Comparison of ENCODE assay signal across 21 cellular contexts in genomic region chr12:78101181-78101876, GRCh38.
DNase-seq lines count a peak whose midpoint lies in the region; ATAC-seq, FAIRE-seq and TF ChIP-seq lines count a peak whose summit lies in the region.
"Had no signal": no experiment of that assay in that cellular context is flagged by ENCODE, and none has a peak within 500 bp of the region (broad histone marks: within the 10 kb centered on the region; RNA-seq: fewer than 3 reads in every experiment).

No MANE protein-coding gene starts in this region.

- no peak overlapping the region for H3K9ac ChIP-seq in IMR-90 (ENCODE audit: low read depth, low read length)
- H3K9ac ChIP-seq: KMS-11 had no signal

- POLR2A ChIA-PET in IMR-90 (lab: Charles Lee; ENCODE audit: unreplicated experiment), result no interaction called here

- peak overlapping the region; percentile 23; the same call in 1 of the 2 replicates for H3K4me2 ChIP-seq in IMR-90 (ENCODE audit: low read depth, low read length)
- H3K4me2 ChIP-seq: KMS-11 had no signal

- no peaks in the 10 kb centered on the region for H3K36me3 Mint-ChIP-seq in activated T-cell treated with anti-CD3 and anti-CD28 coated beads, Interleukin-2, amount 50 U/mL, for 24 hours (ENCODE audit: low read depth)
- H3K36me3 Mint-ChIP-seq: activated naive CD8-positive, alpha-beta T cell; stimulated activated naive B cell treated with anti-CD40 and anti-IgM and Interleukin-4, amounts not matched to agents 10 μg/mL and 1 μg/mL and 100 μg/mL, for 72 hours had no signal

- H3K4me1 Mint-ChIP-seq in activated T-cell treated with anti-CD3 and anti-CD28 coated beads, Interleukin-2, amount 50 U/mL, for 24 hours (ENCODE audit: low read depth), result no peaks in the 10 kb centered on the region
- H3K4me1 Mint-ChIP-seq: activated CD4-positive, alpha-beta T cell treated with anti-CD3 and anti-CD28 coated beads, Interleukin-2, amount 10 ng/mL, durations not matched to agents 7 days and 5 days; stimulated activated naive B cell treated with anti-CD40 and anti-IgM and Interleukin-4, amounts not matched to agents 10 μg/mL and 1 μg/mL and 100 μg/mL, for 72 hours had no signal

- H4K20me1 ChIP-seq in IMR-90 (ENCODE audit: insufficient read depth, low read length), result no peaks in the 10 kb centered on the region

- TF ChIP-seq POLR2A in IMR-90 (IDR thresholded peaks at IDR 0.05; ENCODE audit: low read depth, low read length), result no peak
- no peak for TF ChIP-seq POLR2A in esophagus squamous epithelium (IDR thresholded peaks at IDR 0.05)

- dilution Hi-C loops in IMR-90 (cut with HindIII; ENCODE audit: low sequenced_read_pairs, unreplicated experiment), result no loop called here

- intact Hi-C loops in IMR-90 (cut with micrococcal nuclease), result no loop called here
- intact Hi-C loops in esophagus squamous epithelium (cut with DNase I), result no loop called here

- H3K4me3 ChIP-seq in IMR-90 (ENCODE audit: insufficient read depth, low read depth, low read length) (no peak overlapping the region), esophagus squamous epithelium (no peak overlapping the region)
- H3K4me3 ChIP-seq: gastrocnemius medialis, lower lobe of right lung, SK-N-MC had no signal

- H2BK15ac ChIP-seq in IMR-90 (ENCODE audit: low read depth, low read length), result no peak overlapping the region

- H3K9me3 ChIP-seq in IMR-90 (ENCODE audit: control insufficient read depth, insufficient read depth, low read length) (no peaks in the 10 kb centered on the region), esophagus squamous epithelium (peaks cover 0 to 5% (median 0%) of the 10 kb centered on the region in 3 donors)
- H3K9me3 ChIP-seq: gastrocnemius medialis, lower lobe of right lung had no signal

- H4K5ac ChIP-seq in IMR-90 (ENCODE audit: low read depth, low read length), result no peak overlapping the region

- FAIRE-seq in islet of Langerhans (lab: Jason Lieb, UNC), result peak; percentile 99
- FAIRE-seq: small intestine had no signal

- peaks cover 4% of the 10 kb centered on the region for H3K4me1 ChIP-seq in IMR-90 (ENCODE audit: control insufficient read depth, insufficient read depth, low read length)
- no peaks in the 10 kb centered on the region for H3K4me1 ChIP-seq in esophagus squamous epithelium
- H3K4me1 ChIP-seq: gastrocnemius medialis, lower lobe of right lung had no signal

- no peak overlapping the region for H4K91ac ChIP-seq in IMR-90 (ENCODE audit: insufficient read depth, low read depth, low read length)

- in situ Hi-C loops in IMR-90 (cut with MboI; ENCODE audit: low sequenced_read_pairs), result no loop called here

- H3K9me3 Mint-ChIP-seq in activated T-cell treated with anti-CD3 and anti-CD28 coated beads, Interleukin-2, amount 50 U/mL, for 24 hours, result peaks cover 2% of the 10 kb centered on the region

- H3K36me3 ChIP-seq in IMR-90 (ENCODE audit: control insufficient read depth, insufficient read depth, low read length), result no peaks in the 10 kb centered on the region
- no peaks in the 10 kb centered on the region for H3K36me3 ChIP-seq in esophagus squamous epithelium
- H3K36me3 ChIP-seq: gastrocnemius medialis, lower lobe of right lung had no signal

- no peak overlapping the region for H2AK5ac ChIP-seq in IMR-90 (ENCODE audit: low read depth, low read length)

- H3K27me3 Mint-ChIP-seq in activated T-cell treated with anti-CD3 and anti-CD28 coated beads, Interleukin-2, amount 50 U/mL, for 24 hours, result no peaks in the 10 kb centered on the region
- H3K27me3 Mint-ChIP-seq: activated CD4-positive, alpha-beta T cell treated with anti-CD3 and anti-CD28 coated beads, Interleukin-2, amount 10 ng/mL, durations not matched to agents 7 days and 5 days; activated naive CD8-positive, alpha-beta T cell; stimulated activated naive B cell treated with anti-CD40 and anti-IgM and Interleukin-4, amounts not matched to agents 10 μg/mL and 1 μg/mL and 100 μg/mL, for 72 hours had no signal

- H2BK5ac ChIP-seq in IMR-90 (ENCODE audit: low read depth, low read length, poor library complexity, severe bottlenecking), result no peak overlapping the region

- TF ChIP-seq CTCF in IMR-90 (conservative IDR thresholded peaks at IDR 0.05; ENCODE audit: low read depth, low read length) (no peak), esophagus squamous epithelium (IDR thresholded peaks at IDR 0.05) (no peak)

- H3K14ac ChIP-seq in IMR-90 (replicated peaks; ENCODE audit: low read depth, low read length), result no peak overlapping the region

- no peak overlapping the region for H4K8ac ChIP-seq in IMR-90 (ENCODE audit: low read depth in 2 of 2, low read length in 2 of 2)

- CTCF ChIA-PET in IMR-90 (lab: Yijun Ruan, JAX), result interaction anchor here (0.5 to 0.6 kb wide), 2 partner anchors 17 to 481 kb away, joined by 3 read pairs; no protein-coding TSS in a partner anchor

- H2BK120ac ChIP-seq in IMR-90 (ENCODE audit: low read depth, low read length), result no peak overlapping the region

- H3K18ac ChIP-seq in IMR-90 (ENCODE audit: low read depth, low read length), result no peak overlapping the region

- no peak overlapping the region for H2AK9ac ChIP-seq in IMR-90 (replicated peaks; ENCODE audit: low read depth, low read length, poor library complexity)

- no peak overlapping the region for H3K56ac ChIP-seq in IMR-90 (ENCODE audit: extremely low read depth, insufficient read depth, low read length)

- H3K23ac ChIP-seq in IMR-90 (ENCODE audit: low read depth, low read length), result no peak overlapping the region

- no TSS peak for BruUV-seq in IMR-90 (replicated peaks; lab: Mats Ljungman, UMichigan)

- DNase-seq in DMS53 (lab: John Stamatoyannopoulos, UW) (peak; percentile 86), IMR-90 (no peak), NCI-H69 (lab: John Stamatoyannopoulos, UW) (peak; percentile 45), NCI-H524 treated with DMSO at 0.1 percent for 48 hours (lab: John Stamatoyannopoulos, UW) (no peak), esophagus squamous epithelium (lab: John Stamatoyannopoulos, UW) (no peak)
- DNase-seq in activated T-cell treated with anti-CD3 and anti-CD28 coated beads, Interleukin-2, amount 50 U/mL, for 24 hours, result no peak
- DNase-seq: activated CD4-positive, alpha-beta T cell treated with anti-CD3 and anti-CD28 coated beads, Interleukin-2, amount 10 ng/mL, durations not matched to agents 7 days and 5 days; erythroblast; gastrocnemius medialis; GF-D8; islet precursor cell; lower lobe of right lung; NK-92 treated with Interleukin-12 subunit alpha and Interleukin-12 subunit beta, amount 100 ng/mL, for 24 hours; small intestine; stimulated activated naive B cell treated with anti-CD40 and anti-IgM and Interleukin-4, amounts not matched to agents 10 μg/mL and 1 μg/mL and 100 μg/mL, for 72 hours; T-helper 2 cell had no signal

- peaks cover 6% of the 10 kb centered on the region; the same call in 1 of the 2 replicates for H3K9me1 ChIP-seq in IMR-90 (ENCODE audit: insufficient read depth, low read length)

- ATAC-seq in IMR-90 (ENCODE audit: low read depth) (no peak), esophagus mucosa (no peak)
- ATAC-seq: gastrocnemius medialis; lower lobe of right lung; stimulated activated naive B cell treated with anti-CD40 and anti-IgM and Interleukin-4, amounts not matched to agents 10 μg/mL and 1 μg/mL and 100 μg/mL, for 72 hours had no signal

- H3K27ac ChIP-seq in IMR-90 (ENCODE audit: insufficient read depth, low read length), result no peak overlapping the region
- H3K27ac ChIP-seq in esophagus squamous epithelium, result no peak overlapping the region
- H3K27ac ChIP-seq: gastrocnemius medialis, KMS-11, lower lobe of right lung, SK-N-MC had no signal

- no peak overlapping the region for H2AFZ ChIP-seq in IMR-90 (replicated peaks; ENCODE audit: low read length, poor library complexity)

- peaks cover 14 to 18% of the 10 kb centered on the region in 2 experiments; a peak in 3 of 4 replicates for H3K79me1 ChIP-seq in IMR-90 (ENCODE audit: low read depth in 1 of 2, low read length in 2 of 2)

- H3K27me3 ChIP-seq in IMR-90 (ENCODE audit: control insufficient read depth, insufficient read depth, low read length), result no peaks in the 10 kb centered on the region
- H3K27me3 ChIP-seq in esophagus squamous epithelium, result no peaks in the 10 kb centered on the region
- H3K27me3 ChIP-seq: gastrocnemius medialis had no signal

- no CpG with 5 or more reads among the region's 3 CpGs for WGBS in IMR-90 (ENCODE audit: extremely low coverage in 2 of 2, insufficient read length in 1 of 2), 2 experiments
- 36 to 55% methylated on average over 3 of the region's 3 CpGs for WGBS in esophagus squamous epithelium, 2 donors

- no peak for TF ChIP-seq RAD21 in IMR-90 (IDR thresholded peaks at IDR 0.05; ENCODE audit: low read length)

- H2BK20ac ChIP-seq in IMR-90 (ENCODE audit: low read depth, low read length), result no peak overlapping the region

- no peak overlapping the region for H3K4ac ChIP-seq in IMR-90 (ENCODE audit: low read depth, low read length)

- no peak overlapping the region for H3K27ac Mint-ChIP-seq in activated T-cell treated with anti-CD3 and anti-CD28 coated beads, Interleukin-2, amount 50 U/mL, for 24 hours
- H3K27ac Mint-ChIP-seq: activated CD4-positive, alpha-beta T cell treated with anti-CD3 and anti-CD28 coated beads, Interleukin-2, amount 10 ng/mL, durations not matched to agents 7 days and 5 days; activated naive CD8-positive, alpha-beta T cell; stimulated activated naive B cell treated with anti-CD40 and anti-IgM and Interleukin-4, amounts not matched to agents 10 μg/mL and 1 μg/mL and 100 μg/mL, for 72 hours had no signal

- H3K4me3 Mint-ChIP-seq in activated T-cell treated with anti-CD3 and anti-CD28 coated beads, Interleukin-2, amount 50 U/mL, for 24 hours, result no peak overlapping the region
- H3K4me3 Mint-ChIP-seq: activated CD4-positive, alpha-beta T cell treated with anti-CD3 and anti-CD28 coated beads, Interleukin-2, amount 10 ng/mL, durations not matched to agents 7 days and 5 days; activated naive CD8-positive, alpha-beta T cell; stimulated activated naive B cell treated with anti-CD40 and anti-IgM and Interleukin-4, amounts not matched to agents 10 μg/mL and 1 μg/mL and 100 μg/mL, for 72 hours had no signal

TF ChIP-seq in IMR-90, 13 proteins besides CTCF, POLR2A, EP300 and RAD21:
- TF ChIP-seq CHD1 (IDR thresholded peaks at IDR 0.05; ENCODE audit: low read depth, low read length) (no peak), FOS (IDR thresholded peaks at IDR 0.05; ENCODE audit: low read depth, low read length) (no peak), USF2 (IDR thresholded peaks at IDR 0.05; ENCODE audit: low read depth, low read length) (no peak), MAZ (IDR thresholded peaks at IDR 0.05; ENCODE audit: borderline replicate concordance, low read depth, low read length) (no peak)

Comparison
In these comparisons a context has a peak if more than half of its experiments do, and no peak if none do; other contexts are left out.
1. DNase-seq: peak in DMS53 (single experiment) and NCI-H69 (single experiment); none in IMR-90 (single experiment), activated T-cell treated with anti-CD3 and anti-CD28 coated beads, Interleukin-2, amount 50 U/mL, for 24 hours (single experiment), NCI-H524 treated with DMSO at 0.1 percent for 48 hours (single experiment) and esophagus squamous epithelium (single experiment).